8 cellular contexts compared by ENCODE assay signal in genomic region chr5:22214096-22214495, GRCh38.
DNase-seq lines count a peak whose midpoint lies in the region; ATAC-seq and TF ChIP-seq lines count a peak whose summit lies in the region.
"Not testable (repeated sequence)": the region's sequence is repeated elsewhere in the genome, so short reads cannot be mapped to it uniquely, and the experiment has no call there.

No MANE protein-coding gene starts in this region.

- TF ChIP-seq CTCF in adrenal gland (IDR thresholded peaks at IDR 0.05): peak in 3 of 6 experiments; percentile 3 to 20 (median 14)
- TF ChIP-seq CTCF in neural progenitor cell (IDR thresholded peaks at IDR 0.05): peak; percentile 45

- not testable (repeated sequence) for H3K4me2 ChIP-seq in neural progenitor cell

- H3K27me3 Mint-ChIP-seq in neural progenitor cell (ENCODE audit: insufficient read depth, low read depth): not testable (repeated sequence)

- not testable (repeated sequence) for H3F3A ChIP-seq in neural progenitor cell (ENCODE audit: low read depth)

- not testable (repeated sequence) for H3K4me1 ChIP-seq in adrenal gland (replicated peaks in 1 of 2); neural progenitor cell

- WGBS in adrenal gland, 4 donors: 3 to 5% (median 4%) methylated on average over 2 to 4 of the region's 4 CpGs

- not testable (repeated sequence) for H3K4me3 ChIP-seq in adrenal gland, neural progenitor cell

- H2AFZ ChIP-seq in neural progenitor cell (replicated peaks): not testable (repeated sequence)

- H3K9me3 ChIP-seq in adrenal gland (replicated peaks in 1 of 3); neural progenitor cell (ENCODE audit: low read depth): not testable (repeated sequence)

- intact Hi-C loops in adrenal gland (cut with DNase I); left ventricle myocardium superior (cut with micrococcal nuclease): not testable (repeated sequence)

- DNase-seq in ACHN: peak; percentile 15
- peak; percentile 24 for DNase-seq in HT-29 (ENCODE audit: low spot score)
- peak; percentile 55 for DNase-seq in NCI-H2227 (lab: John Stamatoyannopoulos, UW; ENCODE audit: unreplicated experiment)
- peak; percentile 44 for DNase-seq in RKO (ENCODE audit: low spot score)
- peak in 6 of 7 donors; percentile 42 to 54 (median 50) for DNase-seq in adrenal gland
- DNase-seq in left ventricle myocardium superior: not testable (repeated sequence)
- DNase-seq in neural progenitor cell (ENCODE audit: low spot score): peak; percentile 55

- in situ Hi-C loops in ACHN (cut with HindIII; ENCODE audit: low pct_ligation_motif_present, low pct_unique_long_range_greater_than_20kb, low sequenced_read_pairs): not testable (repeated sequence)

- not testable (repeated sequence) for H3K36me3 Mint-ChIP-seq in neural progenitor cell

- not testable (repeated sequence) for H3K36me3 ChIP-seq in adrenal gland (replicated peaks in 1 of 2); neural progenitor cell

- not testable (repeated sequence) for H3K4me3 Mint-ChIP-seq in neural progenitor cell

- H3K9me3 Mint-ChIP-seq in neural progenitor cell: not testable (repeated sequence)

- not testable (repeated sequence) for H4K20me1 ChIP-seq in neural progenitor cell (ENCODE audit: low read depth)

- not testable (repeated sequence) for TF ChIP-seq POLR2A in adrenal gland (IDR thresholded peaks at IDR 0.05)

- not testable (repeated sequence) for H3K79me2 ChIP-seq in neural progenitor cell (ENCODE audit: low read depth)

- not testable (repeated sequence) for H3K4me1 Mint-ChIP-seq in neural progenitor cell

- not testable (repeated sequence) for H3K9ac ChIP-seq in neural progenitor cell

- H3K27ac Mint-ChIP-seq in neural progenitor cell: not testable (repeated sequence)

- ATAC-seq in GM19035 (IDR thresholded peaks at IDR 0.05; ENCODE audit: unreplicated experiment): peak; percentile 53
- peak; percentile 48 for ATAC-seq in left ventricle myocardium superior

- H3K27me3 ChIP-seq in adrenal gland, neural progenitor cell: not testable (repeated sequence)

- not testable (repeated sequence) for H3K27ac ChIP-seq in adrenal gland, neural progenitor cell
